ENCODE assay signal across 38 cellular contexts in genomic region chr22:22092101-22092500, GRCh38.
"Had no signal": no experiment of that assay in that cellular context is flagged by ENCODE, and none has a peak within 500 bp of the region (broad histone marks: within the 10 kb centered on the region; RNA-seq: fewer than 3 reads in every experiment).

No MANE protein-coding gene starts in this region.

- H3K4me1 Mint-ChIP-seq: brain; central memory CD8-positive, alpha-beta T cell had no signal

- H3K36me3 ChIP-seq: adrenal gland, ascending aorta, cardiac muscle cell had no signal

- H3K4me3 ChIP-seq: adrenal gland, ascending aorta, cardiac muscle cell had no signal

- H3K36me3 Mint-ChIP-seq: activated CD4-positive, alpha-beta memory T cell treated with anti-CD3 and anti-CD28 coated beads for 36 hours; activated naive CD4-positive, alpha-beta T cell treated with anti-CD3 and anti-CD28 coated beads, Interleukin-2, amount 50 U/mL, for 72 hours; activated naive CD8-positive, alpha-beta T cell treated with anti-CD3 and anti-CD28 coated beads for 36 hours; brain had no signal

- H3K27ac Mint-ChIP-seq: activated B cell treated with CpG ODN at 0.5 μM for 24 hours; activated CD4-positive, alpha-beta memory T cell treated with anti-CD3 and anti-CD28 coated beads for 36 hours; activated CD8-positive, alpha-beta T cell treated with anti-CD3 and anti-CD28 coated beads for 36 hours; activated naive CD4-positive, alpha-beta T cell treated with anti-CD3 and anti-CD28 coated beads for 36 hours; activated naive CD4-positive, alpha-beta T cell treated with anti-CD3 and anti-CD28 coated beads, Interleukin-2, amount 50 U/mL, for 72 hours; activated naive CD8-positive, alpha-beta T cell treated with anti-CD3 and anti-CD28 coated beads for 36 hours; activated T-cell treated with anti-CD3 and anti-CD28 coated beads, Interleukin-2, amount 50 U/mL, for 72 hours; activated T-helper 17 cell treated with anti-CD3 and anti-CD28 coated beads, Interleukin-2, amount 50 U/mL, for 72 hours; brain; T-helper 2 cell treated with Interferon-gamma antibody and Interleukin-4, amounts not matched to agents 5 μg/mL and 100 μg/mL, for 36 hours had no signal

- H3K4me1 ChIP-seq: adrenal gland, ascending aorta had no signal

- DNase-seq: activated B cell treated with CpG ODN at 0.5 μM for 24 hours; activated CD4-positive, alpha-beta memory T cell treated with anti-CD3 and anti-CD28 coated beads for 36 hours; activated CD4-positive, alpha-beta T cell treated with anti-CD3 and anti-CD28 coated beads for 48 hours; activated CD4-positive, alpha-beta T cell treated with anti-CD3 and anti-CD28 coated beads, Interleukin-2, amount 50 U/mL, for 1 hour; activated CD4-positive, alpha-beta T cell treated with anti-CD3 and anti-CD28 coated beads, Interleukin-2, amount 50 U/mL, for 4 hours; activated CD4-positive, CD25-positive, alpha-beta regulatory T cell treated with anti-CD3 and anti-CD28 coated beads, Interleukin-2, amount 50 U/mL, for 72 hours; activated CD8-positive, alpha-beta memory T cell treated with anti-CD3 and anti-CD28 coated beads, Interleukin-2, amount 50 U/mL, for 4 hours; activated CD8-positive, alpha-beta T cell treated with anti-CD3 and anti-CD28 coated beads for 36 hours; activated effector memory CD4-positive, alpha-beta T cell treated with anti-CD3 and anti-CD28 coated beads, Interleukin-2, amount 50 U/mL, for 16 hours; activated gamma-delta T cell treated with Interleukin-2 at 50 U/mL for 16 hours; activated naive CD4-positive, alpha-beta T cell; activated naive CD4-positive, alpha-beta T cell treated with anti-CD3 and anti-CD28 coated beads for 36 hours; activated naive CD4-positive, alpha-beta T cell treated with anti-CD3 and anti-CD28 coated beads, Interleukin-2, amount 50 U/mL, for 16 hours; activated naive CD8-positive, alpha-beta T cell treated with anti-CD3 and anti-CD28 coated beads for 36 hours; activated T-cell treated with anti-CD3 and anti-CD28 coated beads for 4 hours; activated T-cell treated with anti-CD3 and anti-CD28 coated beads, Interleukin-2, amount 50 U/mL, for 1 hour; activated T-cell treated with anti-CD3 and anti-CD28 coated beads, Interleukin-2, amount 50 U/mL, for 4 hours; activated T-cell treated with anti-CD3 and anti-CD28 coated beads, Interleukin-2, amount 50 U/mL, for 72 hours; adrenal gland; amygdala; anterior cingulate cortex; caudate nucleus; cerebellar nuclear complex; T-helper 1 cell; T-helper 2 cell; T-helper 9 cell had no signal

- H3K9me3 ChIP-seq: adrenal gland, ascending aorta had no signal

- H3K4me3 Mint-ChIP-seq: activated B cell treated with CpG ODN at 0.5 μM for 24 hours; activated CD4-positive, alpha-beta memory T cell treated with anti-CD3 and anti-CD28 coated beads for 36 hours; activated CD8-positive, alpha-beta T cell treated with anti-CD3 and anti-CD28 coated beads for 36 hours; activated naive CD4-positive, alpha-beta T cell treated with anti-CD3 and anti-CD28 coated beads for 36 hours; activated naive CD8-positive, alpha-beta T cell treated with anti-CD3 and anti-CD28 coated beads for 36 hours; activated T-cell treated with anti-CD3 and anti-CD28 coated beads, Interleukin-2, amount 50 U/mL, for 4 hours; activated T-helper 1 cell treated with anti-CD3 and anti-CD28 coated beads, Interleukin-12 subunit alpha, Interleukin-12 subunit beta, Interleukin-2, Interleukin-4 antibody, amounts not matched to agents 30 ng/mL and 10 ng/mL and 1 ng/mL, durations not matched to agents 14 hours and 24 hours and 36 hours; activated T-helper 17 cell treated with anti-CD3 and anti-CD28 coated beads, Interleukin-2, amount 50 U/mL, for 72 hours; brain; central memory CD8-positive, alpha-beta T cell; T-helper 1 cell treated with Interleukin-12 subunit alpha and Interleukin-12 subunit beta and Interleukin-4 antibody, amounts not matched to agents 30 μg/mL and 1 μg/mL, for 36 hours; T-helper 2 cell treated with Interferon-gamma antibody and Interleukin-4, amounts not matched to agents 5 μg/mL and 100 μg/mL, for 36 hours had no signal

- H3K9me3 Mint-ChIP-seq: activated CD4-positive, alpha-beta memory T cell treated with anti-CD3 and anti-CD28 coated beads for 36 hours; activated CD8-positive, alpha-beta T cell treated with anti-CD3 and anti-CD28 coated beads for 36 hours; activated naive CD4-positive, alpha-beta T cell treated with anti-CD3 and anti-CD28 coated beads for 36 hours; activated naive CD8-positive, alpha-beta T cell treated with anti-CD3 and anti-CD28 coated beads for 36 hours; activated T-cell treated with anti-CD3 and anti-CD28 coated beads, Interleukin-2, amount 50 U/mL, for 4 hours; activated T-helper 17 cell treated with anti-CD3 and anti-CD28 coated beads, Interleukin-2, amount 50 U/mL, for 72 hours; central memory CD8-positive, alpha-beta T cell; T-helper 2 cell treated with Interferon-gamma antibody and Interleukin-4, amounts not matched to agents 5 μg/mL and 100 μg/mL, for 36 hours had no signal

- ATAC-seq: activated CD8-positive, alpha-beta T cell treated with anti-CD3 and anti-CD28 coated beads for 36 hours; activated T-cell treated with anti-CD3 and anti-CD28 coated beads, Interleukin-2, amount 50 U/mL, for 4 hours; activated T-helper 17 cell treated with anti-CD3 and anti-CD28 coated beads, Interleukin-2, amount 50 U/mL, for 72 hours had no signal

- FAIRE-seq: bronchial epithelial cell, TTC549 had no signal

- H3K27me3 Mint-ChIP-seq: activated B cell treated with CpG ODN at 0.5 μM for 24 hours had no signal

- H3K27ac ChIP-seq: adrenal gland, ascending aorta, cardiac muscle cell, VCaP had no signal

- H3K27me3 ChIP-seq: ascending aorta had no signal
